ENCODE assay signal across 1 cellular context in the genomic region with DNA sequence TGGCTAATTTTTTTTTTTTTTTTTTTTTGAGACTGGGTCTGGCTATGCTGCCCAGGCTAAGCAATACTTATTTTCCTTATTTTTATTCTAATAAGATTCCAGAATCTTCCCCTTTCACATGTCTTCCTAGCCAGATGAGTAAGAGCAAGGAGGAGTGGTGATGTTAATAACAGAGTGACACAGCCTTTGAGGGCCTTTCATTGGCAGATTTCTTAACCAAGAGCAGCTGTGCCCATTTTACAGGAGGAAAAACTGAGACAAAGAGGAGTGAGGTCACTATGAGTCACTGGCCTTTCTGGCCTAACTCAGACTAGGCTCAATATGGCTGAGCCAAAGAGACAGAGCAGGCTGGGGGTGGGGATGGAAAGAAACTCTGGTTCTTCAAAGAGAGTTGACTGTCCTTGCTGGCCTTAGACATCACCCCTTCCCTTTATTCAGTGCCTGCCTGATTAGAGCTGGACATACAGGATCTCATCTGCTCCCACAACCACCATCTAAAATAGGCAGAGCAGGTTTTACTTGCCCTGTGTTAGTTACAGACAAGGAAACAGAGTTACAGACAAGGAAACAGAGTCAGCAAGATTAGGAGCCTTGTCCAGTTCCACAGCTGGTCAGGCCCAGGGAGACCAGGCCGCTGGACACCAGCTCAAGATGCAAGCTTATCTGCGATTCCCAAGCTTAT.
TF ChIP-seq lines count a peak whose summit lies in the region.

No MANE protein-coding gene starts in this region.

TF ChIP-seq in HepG2, 621 proteins besides CTCF, POLR2A, EP300 and RAD21 (continued from another document and continues in another):
- TF ChIP-seq ZNF362 (CRISPR knock-in tag; IDR thresholded peaks at IDR 0.05; ENCODE audit: borderline replicate concordance) (no peak), ATF1 (CRISPR knock-in tag; IDR thresholded peaks at IDR 0.05) (no peak), ZNF629 (CRISPR knock-in tag; conservative IDR thresholded peaks at IDR 0.05) (peak; percentile 98), MYNN (CRISPR knock-in tag; IDR thresholded peaks at IDR 0.05; ENCODE audit: low read depth) (no peak), ZFP41 (CRISPR knock-in tag; IDR thresholded peaks at IDR 0.05; ENCODE audit: borderline replicate concordance) (no peak), NR2F6 (IDR thresholded peaks at IDR 0.05) (no peak), NR2F6 (CRISPR knock-in tag; IDR thresholded peaks at IDR 0.05) (peak; percentile 17; the same call in 1 of the 2 replicates), MEF2D (CRISPR knock-in tag; IDR thresholded peaks at IDR 0.05) (no peak), U2AF2 (IDR thresholded peaks at IDR 0.05; ENCODE audit: low read depth, low read length) (no peak), ZNF564 (CRISPR knock-in tag; IDR thresholded peaks at IDR 0.05) (no peak), MIER2 (CRISPR knock-in tag; IDR thresholded peaks at IDR 0.05) (no peak), PAX8 (CRISPR knock-in tag; IDR thresholded peaks at IDR 0.05; ENCODE audit: borderline replicate concordance) (no peak), ZKSCAN8 (CRISPR knock-in tag; IDR thresholded peaks at IDR 0.05; ENCODE audit: borderline replicate concordance) (no peak), NR2F2 (IDR thresholded peaks at IDR 0.05; ENCODE audit: borderline replicate concordance, low read depth) (no peak), NFATC3 (CRISPR knock-in tag; IDR thresholded peaks at IDR 0.05) (no peak), SIN3B (IDR thresholded peaks at IDR 0.05; ENCODE audit: low read length) (no peak), ESRRA (CRISPR knock-in tag; IDR thresholded peaks at IDR 0.05; ENCODE audit: low read depth) (no peak), ERF (CRISPR knock-in tag; IDR thresholded peaks at IDR 0.05) (no peak), ZNF3 (CRISPR knock-in tag; IDR thresholded peaks at IDR 0.05) (no peak), ZSCAN12 (CRISPR knock-in tag; IDR thresholded peaks at IDR 0.05) (no peak), KDM1A (CRISPR knock-in tag; IDR thresholded peaks at IDR 0.05) (peak; percentile 95), SNAPC5 (CRISPR knock-in tag; IDR thresholded peaks at IDR 0.05; ENCODE audit: borderline replicate concordance) (no peak), ZNF609 (CRISPR knock-in tag; IDR thresholded peaks at IDR 0.05; ENCODE audit: borderline replicate concordance) (no peak), NKX3-1 (CRISPR knock-in tag; IDR thresholded peaks at IDR 0.05) (no peak), ZNF879 (CRISPR knock-in tag; IDR thresholded peaks at IDR 0.05) (no peak), BATF2 (CRISPR knock-in tag; IDR thresholded peaks at IDR 0.05) (no peak), ZNF24 (IDR thresholded peaks at IDR 0.05) (no peak), HNRNPLL (IDR thresholded peaks at IDR 0.05; ENCODE audit: low read depth, low read length, poor library complexity, severe bottlenecking) (no peak), TEAD2 (CRISPR knock-in tag; IDR thresholded peaks at IDR 0.05) (no peak), NFKBIZ (CRISPR knock-in tag; IDR thresholded peaks at IDR 0.05) (no peak), ZNF530 (CRISPR knock-in tag; IDR thresholded peaks at IDR 0.05; ENCODE audit: low read depth) (no peak), MEIS2 (CRISPR knock-in tag; IDR thresholded peaks at IDR 0.05) (no peak), ZNF510 (CRISPR knock-in tag; IDR thresholded peaks at IDR 0.05; ENCODE audit: low read depth) (no peak), CEBPB (IDR thresholded peaks at IDR 0.05; ENCODE audit: borderline replicate concordance, low read depth, low read length) (no peak), ZNF354B (CRISPR knock-in tag; IDR thresholded peaks at IDR 0.05) (0 out of 2 replicates have a peak, but pooled peaks have one; percentile 17), ATAD3A (CRISPR knock-in tag; IDR thresholded peaks at IDR 0.05) (no peak)
- TF ChIP-seq, protein P1, sequence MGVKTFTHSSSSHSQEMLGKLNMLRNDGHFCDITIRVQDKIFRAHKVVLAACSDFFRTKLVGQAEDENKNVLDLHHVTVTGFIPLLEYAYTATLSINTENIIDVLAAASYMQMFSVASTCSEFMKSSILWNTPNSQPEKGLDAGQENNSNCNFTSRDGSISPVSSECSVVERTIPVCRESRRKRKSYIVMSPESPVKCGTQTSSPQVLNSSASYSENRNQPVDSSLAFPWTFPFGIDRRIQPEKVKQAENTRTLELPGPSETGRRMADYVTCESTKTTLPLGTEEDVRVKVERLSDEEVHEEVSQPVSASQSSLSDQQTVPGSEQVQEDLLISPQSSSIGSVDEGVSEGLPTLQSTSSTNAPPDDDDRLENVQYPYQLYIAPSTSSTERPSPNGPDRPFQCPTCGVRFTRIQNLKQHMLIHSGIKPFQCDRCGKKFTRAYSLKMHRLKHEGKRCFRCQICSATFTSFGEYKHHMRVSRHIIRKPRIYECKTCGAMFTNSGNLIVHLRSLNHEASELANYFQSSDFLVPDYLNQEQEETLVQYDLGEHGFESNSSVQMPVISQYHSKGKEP (CRISPR knock-in tag; IDR thresholded peaks at IDR 0.05) = no peak
- TF ChIP-seq, protein P2, sequence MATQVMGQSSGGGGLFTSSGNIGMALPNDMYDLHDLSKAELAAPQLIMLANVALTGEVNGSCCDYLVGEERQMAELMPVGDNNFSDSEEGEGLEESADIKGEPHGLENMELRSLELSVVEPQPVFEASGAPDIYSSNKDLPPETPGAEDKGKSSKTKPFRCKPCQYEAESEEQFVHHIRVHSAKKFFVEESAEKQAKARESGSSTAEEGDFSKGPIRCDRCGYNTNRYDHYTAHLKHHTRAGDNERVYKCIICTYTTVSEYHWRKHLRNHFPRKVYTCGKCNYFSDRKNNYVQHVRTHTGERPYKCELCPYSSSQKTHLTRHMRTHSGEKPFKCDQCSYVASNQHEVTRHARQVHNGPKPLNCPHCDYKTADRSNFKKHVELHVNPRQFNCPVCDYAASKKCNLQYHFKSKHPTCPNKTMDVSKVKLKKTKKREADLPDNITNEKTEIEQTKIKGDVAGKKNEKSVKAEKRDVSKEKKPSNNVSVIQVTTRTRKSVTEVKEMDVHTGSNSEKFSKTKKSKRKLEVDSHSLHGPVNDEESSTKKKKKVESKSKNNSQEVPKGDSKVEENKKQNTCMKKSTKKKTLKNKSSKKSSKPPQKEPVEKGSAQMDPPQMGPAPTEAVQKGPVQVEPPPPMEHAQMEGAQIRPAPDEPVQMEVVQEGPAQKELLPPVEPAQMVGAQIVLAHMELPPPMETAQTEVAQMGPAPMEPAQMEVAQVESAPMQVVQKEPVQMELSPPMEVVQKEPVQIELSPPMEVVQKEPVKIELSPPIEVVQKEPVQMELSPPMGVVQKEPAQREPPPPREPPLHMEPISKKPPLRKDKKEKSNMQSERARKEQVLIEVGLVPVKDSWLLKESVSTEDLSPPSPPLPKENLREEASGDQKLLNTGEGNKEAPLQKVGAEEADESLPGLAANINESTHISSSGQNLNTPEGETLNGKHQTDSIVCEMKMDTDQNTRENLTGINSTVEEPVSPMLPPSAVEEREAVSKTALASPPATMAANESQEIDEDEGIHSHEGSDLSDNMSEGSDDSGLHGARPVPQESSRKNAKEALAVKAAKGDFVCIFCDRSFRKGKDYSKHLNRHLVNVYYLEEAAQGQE (IDR thresholded peaks at IDR 0.05; ENCODE audit: borderline replicate concordance in 1 of 2, low read depth in 1 of 2, low read length in 2 of 2) = no peak
- TF ChIP-seq, protein P3, sequence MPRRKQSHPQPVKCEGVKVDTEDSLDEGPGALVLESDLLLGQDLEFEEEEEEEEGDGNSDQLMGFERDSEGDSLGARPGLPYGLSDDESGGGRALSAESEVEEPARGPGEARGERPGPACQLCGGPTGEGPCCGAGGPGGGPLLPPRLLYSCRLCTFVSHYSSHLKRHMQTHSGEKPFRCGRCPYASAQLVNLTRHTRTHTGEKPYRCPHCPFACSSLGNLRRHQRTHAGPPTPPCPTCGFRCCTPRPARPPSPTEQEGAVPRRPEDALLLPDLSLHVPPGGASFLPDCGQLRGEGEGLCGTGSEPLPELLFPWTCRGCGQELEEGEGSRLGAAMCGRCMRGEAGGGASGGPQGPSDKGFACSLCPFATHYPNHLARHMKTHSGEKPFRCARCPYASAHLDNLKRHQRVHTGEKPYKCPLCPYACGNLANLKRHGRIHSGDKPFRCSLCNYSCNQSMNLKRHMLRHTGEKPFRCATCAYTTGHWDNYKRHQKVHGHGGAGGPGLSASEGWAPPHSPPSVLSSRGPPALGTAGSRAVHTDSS (CRISPR knock-in tag; conservative IDR thresholded peaks at IDR 0.05) = no peak
- TF ChIP-seq, protein P4, sequence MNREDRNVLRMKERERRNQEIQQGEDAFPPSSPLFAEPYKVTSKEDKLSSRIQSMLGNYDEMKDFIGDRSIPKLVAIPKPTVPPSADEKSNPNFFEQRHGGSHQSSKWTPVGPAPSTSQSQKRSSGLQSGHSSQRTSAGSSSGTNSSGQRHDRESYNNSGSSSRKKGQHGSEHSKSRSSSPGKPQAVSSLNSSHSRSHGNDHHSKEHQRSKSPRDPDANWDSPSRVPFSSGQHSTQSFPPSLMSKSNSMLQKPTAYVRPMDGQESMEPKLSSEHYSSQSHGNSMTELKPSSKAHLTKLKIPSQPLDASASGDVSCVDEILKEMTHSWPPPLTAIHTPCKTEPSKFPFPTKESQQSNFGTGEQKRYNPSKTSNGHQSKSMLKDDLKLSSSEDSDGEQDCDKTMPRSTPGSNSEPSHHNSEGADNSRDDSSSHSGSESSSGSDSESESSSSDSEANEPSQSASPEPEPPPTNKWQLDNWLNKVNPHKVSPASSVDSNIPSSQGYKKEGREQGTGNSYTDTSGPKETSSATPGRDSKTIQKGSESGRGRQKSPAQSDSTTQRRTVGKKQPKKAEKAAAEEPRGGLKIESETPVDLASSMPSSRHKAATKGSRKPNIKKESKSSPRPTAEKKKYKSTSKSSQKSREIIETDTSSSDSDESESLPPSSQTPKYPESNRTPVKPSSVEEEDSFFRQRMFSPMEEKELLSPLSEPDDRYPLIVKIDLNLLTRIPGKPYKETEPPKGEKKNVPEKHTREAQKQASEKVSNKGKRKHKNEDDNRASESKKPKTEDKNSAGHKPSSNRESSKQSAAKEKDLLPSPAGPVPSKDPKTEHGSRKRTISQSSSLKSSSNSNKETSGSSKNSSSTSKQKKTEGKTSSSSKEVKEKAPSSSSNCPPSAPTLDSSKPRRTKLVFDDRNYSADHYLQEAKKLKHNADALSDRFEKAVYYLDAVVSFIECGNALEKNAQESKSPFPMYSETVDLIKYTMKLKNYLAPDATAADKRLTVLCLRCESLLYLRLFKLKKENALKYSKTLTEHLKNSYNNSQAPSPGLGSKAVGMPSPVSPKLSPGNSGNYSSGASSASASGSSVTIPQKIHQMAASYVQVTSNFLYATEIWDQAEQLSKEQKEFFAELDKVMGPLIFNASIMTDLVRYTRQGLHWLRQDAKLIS (CRISPR knock-in tag; IDR thresholded peaks at IDR 0.05) = no peak
- TF ChIP-seq, protein P5, sequence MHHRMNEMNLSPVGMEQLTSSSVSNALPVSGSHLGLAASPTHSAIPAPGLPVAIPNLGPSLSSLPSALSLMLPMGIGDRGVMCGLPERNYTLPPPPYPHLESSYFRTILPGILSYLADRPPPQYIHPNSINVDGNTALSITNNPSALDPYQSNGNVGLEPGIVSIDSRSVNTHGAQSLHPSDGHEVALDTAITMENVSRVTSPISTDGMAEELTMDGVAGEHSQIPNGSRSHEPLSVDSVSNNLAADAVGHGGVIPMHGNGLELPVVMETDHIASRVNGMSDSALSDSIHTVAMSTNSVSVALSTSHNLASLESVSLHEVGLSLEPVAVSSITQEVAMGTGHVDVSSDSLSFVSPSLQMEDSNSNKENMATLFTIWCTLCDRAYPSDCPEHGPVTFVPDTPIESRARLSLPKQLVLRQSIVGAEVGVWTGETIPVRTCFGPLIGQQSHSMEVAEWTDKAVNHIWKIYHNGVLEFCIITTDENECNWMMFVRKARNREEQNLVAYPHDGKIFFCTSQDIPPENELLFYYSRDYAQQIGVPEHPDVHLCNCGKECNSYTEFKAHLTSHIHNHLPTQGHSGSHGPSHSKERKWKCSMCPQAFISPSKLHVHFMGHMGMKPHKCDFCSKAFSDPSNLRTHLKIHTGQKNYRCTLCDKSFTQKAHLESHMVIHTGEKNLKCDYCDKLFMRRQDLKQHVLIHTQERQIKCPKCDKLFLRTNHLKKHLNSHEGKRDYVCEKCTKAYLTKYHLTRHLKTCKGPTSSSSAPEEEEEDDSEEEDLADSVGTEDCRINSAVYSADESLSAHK (CRISPR knock-in tag; IDR thresholded peaks at IDR 0.05; ENCODE audit: borderline replicate concordance) = no peak
